In the genomic region with DNA sequence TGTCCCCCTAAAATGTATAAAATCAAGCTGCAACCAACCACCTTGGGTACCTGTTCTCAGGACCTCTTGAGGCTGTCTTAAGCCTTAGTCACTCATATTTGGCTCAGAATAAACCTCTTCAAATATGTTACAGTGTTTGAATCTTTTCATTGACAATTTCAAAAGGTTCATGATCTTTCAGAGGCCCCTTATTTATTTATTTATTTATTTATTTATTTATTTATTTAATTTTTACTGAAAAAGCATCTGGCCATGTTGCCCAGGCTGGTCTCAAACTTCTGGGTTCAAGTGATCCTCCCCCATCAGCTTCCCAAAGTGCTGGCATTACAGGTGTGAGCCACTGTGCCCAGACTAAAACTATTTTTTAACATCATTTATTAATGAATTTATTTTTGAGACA, we compare ENCODE assay signal across 10 cellular contexts.
"Had no signal": no experiment of that assay in that cellular context is flagged by ENCODE, and none has a peak within 500 bp of the region (broad histone marks: within the 10 kb centered on the region; RNA-seq: fewer than 3 reads in every experiment).

No MANE protein-coding gene starts in this region.

- H3K9me3 Mint-ChIP-seq: H9, HFFc6, IgD-negative memory B cell had no signal

- H3K27ac Mint-ChIP-seq: HFFc6, IgD-negative memory B cell had no signal

- H3K36me3 Mint-ChIP-seq: IgD-negative memory B cell had no signal

- H3K4me3 Mint-ChIP-seq: HFFc6, IgD-negative memory B cell had no signal

- H3K4me2 ChIP-seq: KMS-11 had no signal

- DNase-seq: GOT3, H9, HCEC 1CT, HFFc6, Karpas-422 had no signal

- H3K9ac ChIP-seq: KMS-11 had no signal

- H3K27ac ChIP-seq: HL-60, KMS-11 had no signal

- ATAC-seq: HepG2 had no signal

- FAIRE-seq: H54, HepG2 had no signal
